2 cellular contexts compared by ENCODE assay signal in genomic region chr7:121002755-121003114, GRCh38.
TF ChIP-seq lines count a peak whose summit lies in the region.

No MANE protein-coding gene starts in this region.

TF ChIP-seq in liver, 16 proteins besides CTCF, POLR2A, EP300 and RAD21:
- TF ChIP-seq HNF4A (conservative IDR thresholded peaks at IDR 0.05), result peak in 1 of 2 donors; percentile 61
- no peak for TF ChIP-seq JUND (IDR thresholded peaks at IDR 0.05)
- no peak for TF ChIP-seq EGR1 (IDR thresholded peaks at IDR 0.05; ENCODE audit: low read depth in 2 of 2)
- TF ChIP-seq RXRA (IDR thresholded peaks at IDR 0.05), result peak in 1 of 2 donors; percentile 18
- TF ChIP-seq MAX (IDR thresholded peaks at IDR 0.05), result no peak
- no peak for TF ChIP-seq GABPA (IDR thresholded peaks at IDR 0.05 in 1 of 2, conservative IDR thresholded peaks at IDR 0.05 in 1 of 2)
- TF ChIP-seq REST (IDR thresholded peaks at IDR 0.05), result no peak
TF ChIP-seq in liver: peak in this region for 2.

TF ChIP-seq in HepG2, 621 proteins besides CTCF, POLR2A, EP300 and RAD21:
- TF ChIP-seq ZNF414 (CRISPR knock-in tag; IDR thresholded peaks at IDR 0.05), result no peak
- TF ChIP-seq ZNF609 (CRISPR knock-in tag; IDR thresholded peaks at IDR 0.05; ENCODE audit: borderline replicate concordance), result no peak
- TF ChIP-seq GABPB1 (CRISPR knock-in tag; IDR thresholded peaks at IDR 0.05), result no peak
- TF ChIP-seq DR1 (CRISPR knock-in tag; IDR thresholded peaks at IDR 0.05), result no peak
- TF ChIP-seq ZBTB8A (CRISPR knock-in tag; IDR thresholded peaks at IDR 0.05; ENCODE audit: borderline replicate concordance, low read depth), result no peak
- TF ChIP-seq MEIS1 (CRISPR knock-in tag; IDR thresholded peaks at IDR 0.05; ENCODE audit: borderline replicate concordance), result no peak
- TF ChIP-seq MNT (IDR thresholded peaks at IDR 0.05), result no peak
- no peak for TF ChIP-seq CREB1 (IDR thresholded peaks at IDR 0.05)
- no peak for TF ChIP-seq CREB1 (CRISPR knock-in tag; IDR thresholded peaks at IDR 0.05)
- no peak for TF ChIP-seq ZNF790 (CRISPR knock-in tag; IDR thresholded peaks at IDR 0.05; ENCODE audit: borderline replicate concordance)
- TF ChIP-seq TEAD3 (CRISPR knock-in tag; optimal IDR thresholded peaks at IDR 0.05; ENCODE audit: borderline replicate concordance), result no peak
- no peak for TF ChIP-seq ARID2 (CRISPR knock-in tag; IDR thresholded peaks at IDR 0.05; ENCODE audit: borderline replicate concordance)
- TF ChIP-seq KLF13 (CRISPR knock-in tag; IDR thresholded peaks at IDR 0.05), result no peak
- no peak for TF ChIP-seq ZBTB33 (CRISPR knock-in tag; IDR thresholded peaks at IDR 0.05)
- no peak for TF ChIP-seq MEF2D (CRISPR knock-in tag; IDR thresholded peaks at IDR 0.05)
- no peak for TF ChIP-seq ZSCAN20 (CRISPR knock-in tag; IDR thresholded peaks at IDR 0.05; ENCODE audit: borderline replicate concordance)
- no peak for TF ChIP-seq ZNF563 (CRISPR knock-in tag; IDR thresholded peaks at IDR 0.05)
- TF ChIP-seq GTF2F1 (IDR thresholded peaks at IDR 0.05; ENCODE audit: low read length), result no peak
- TF ChIP-seq ZNF34 (CRISPR knock-in tag; IDR thresholded peaks at IDR 0.05; ENCODE audit: borderline replicate concordance), result no peak
